In genomic region chr4:123477804-123478209, GRCh38 we compare ENCODE assay signal across 8 cellular contexts.
DNase-seq lines count a peak whose midpoint lies in the region; ATAC-seq lines count a peak whose summit lies in the region.

No MANE protein-coding gene starts in this region.

- peak; percentile 53 for ATAC-seq in GM18867 (IDR thresholded peaks at IDR 0.05; ENCODE audit: unreplicated experiment)
- peak; percentile 95 to 99 for ATAC-seq in activated T-cell treated with anti-CD3 and anti-CD28 coated beads, Interleukin-2, amount 50 U/mL, for 72 hours (replicated peaks in 1 of 2)
- ATAC-seq in GM21737 (IDR thresholded peaks at IDR 0.05; ENCODE audit: unreplicated experiment), result no peak

- H3K4me3 Mint-ChIP-seq in activated T-cell treated with anti-CD3 and anti-CD28 coated beads, Interleukin-2, amount 50 U/mL, for 72 hours, result peak overlapping the region; percentile 40 to 75

- H3K27me3 Mint-ChIP-seq in activated T-cell treated with anti-CD3 and anti-CD28 coated beads, Interleukin-2, amount 50 U/mL, for 72 hours (ENCODE audit: low read depth), result no peaks in the 10 kb centered on the region

- peak overlapping the region; percentile 55 for H3K27ac Mint-ChIP-seq in activated T-cell treated with anti-CD3 and anti-CD28 coated beads, Interleukin-2, amount 50 U/mL, for 72 hours

- peaks cover 0 to 2% of the 10 kb centered on the region in 2 donors for H3K9me3 Mint-ChIP-seq in activated T-cell treated with anti-CD3 and anti-CD28 coated beads, Interleukin-2, amount 50 U/mL, for 72 hours

- DNase-seq in M059J (ENCODE audit: low read depth) (peak; percentile 21), myocyte (ENCODE audit: low read depth) (peak; percentile 33), RKO (ENCODE audit: low spot score) (no peak), HK-2 (ENCODE audit: unreplicated experiment) (no peak), iPS-NIHi7 (ENCODE audit: extremely low spot score) (no peak)
- peak; percentile 62 to 65 for DNase-seq in activated T-cell treated with anti-CD3 and anti-CD28 coated beads, Interleukin-2, amount 50 U/mL, for 72 hours

- H3K36me3 Mint-ChIP-seq in activated T-cell treated with anti-CD3 and anti-CD28 coated beads, Interleukin-2, amount 50 U/mL, for 72 hours (ENCODE audit: insufficient read depth in 2 of 2), result no peaks in the 10 kb centered on the region

- H3K4me1 Mint-ChIP-seq in activated T-cell treated with anti-CD3 and anti-CD28 coated beads, Interleukin-2, amount 50 U/mL, for 72 hours (ENCODE audit: low read depth), result peaks cover 44% of the 10 kb centered on the region

Comparison
In these comparisons a context has a peak if more than half of its experiments do, and no peak if none do; other contexts are left out.
1. DNase-seq: peak in M059J (single experiment), activated T-cell treated with anti-CD3 and anti-CD28 coated beads, Interleukin-2, amount 50 U/mL, for 72 hours (2 of 2) and myocyte (single experiment); none in RKO (single experiment), HK-2 (single experiment) and iPS-NIHi7 (single experiment).